Comparison of ENCODE assay signal across 12 cellular contexts in genomic region chrX:6738518-6739470, GRCh38.
DNase-seq lines count a peak whose midpoint lies in the region; ATAC-seq, FAIRE-seq and TF ChIP-seq lines count a peak whose summit lies in the region.
"Had no signal": no experiment of that assay in that cellular context is flagged by ENCODE, and none has a peak within 500 bp of the region (broad histone marks: within the 10 kb centered on the region; RNA-seq: fewer than 3 reads in every experiment).

No MANE protein-coding gene starts in this region.

- no peaks in the 10 kb centered on the region for H3K36me3 Mint-ChIP-seq in activated T-helper 1 cell treated with anti-CD3 and anti-CD28 coated beads, Interleukin-12 subunit alpha, Interleukin-12 subunit beta, Interleukin-2, Interleukin-4 antibody, amounts not matched to agents 30 ng/mL and 10 ng/mL and 1 ng/mL, durations not matched to agents 14 hours and 24 hours and 36 hours (ENCODE audit: low read depth)
- H3K36me3 Mint-ChIP-seq in progenitor cell of endocrine pancreas (ENCODE audit: insufficient read depth), result no peaks in the 10 kb centered on the region
- no peaks in the 10 kb centered on the region for H3K36me3 Mint-ChIP-seq in activated CD8-positive, alpha-beta memory T cell treated with anti-CD3 and anti-CD28 coated beads, Interleukin-2, amount 10 ng/mL, durations not matched to agents 7 days and 5 days

- H3K9me3 Mint-ChIP-seq in activated T-helper 1 cell treated with anti-CD3 and anti-CD28 coated beads, Interleukin-12 subunit alpha, Interleukin-12 subunit beta, Interleukin-2, Interleukin-4 antibody, amounts not matched to agents 30 ng/mL and 10 ng/mL and 1 ng/mL, durations not matched to agents 14 hours and 24 hours and 36 hours, result no peaks in the 10 kb centered on the region
- no peaks in the 10 kb centered on the region for H3K9me3 Mint-ChIP-seq in progenitor cell of endocrine pancreas (ENCODE audit: low read depth)
- H3K9me3 Mint-ChIP-seq in activated CD8-positive, alpha-beta memory T cell treated with anti-CD3 and anti-CD28 coated beads, Interleukin-2, amount 10 ng/mL, durations not matched to agents 7 days and 5 days (ENCODE audit: low read depth), result no peaks in the 10 kb centered on the region

- peaks cover 6% of the 10 kb centered on the region for H3K4me1 Mint-ChIP-seq in activated T-helper 1 cell treated with anti-CD3 and anti-CD28 coated beads, Interleukin-12 subunit alpha, Interleukin-12 subunit beta, Interleukin-2, Interleukin-4 antibody, amounts not matched to agents 30 ng/mL and 10 ng/mL and 1 ng/mL, durations not matched to agents 14 hours and 24 hours and 36 hours (ENCODE audit: low read depth)
- H3K4me1 Mint-ChIP-seq in progenitor cell of endocrine pancreas (ENCODE audit: low read depth), result no peaks in the 10 kb centered on the region
- H3K4me1 Mint-ChIP-seq in activated CD8-positive, alpha-beta memory T cell treated with anti-CD3 and anti-CD28 coated beads, Interleukin-2, amount 10 ng/mL, durations not matched to agents 7 days and 5 days, result no peaks in the 10 kb centered on the region

- peak overlapping the region; percentile 68 for H3K27ac Mint-ChIP-seq in activated T-helper 1 cell treated with anti-CD3 and anti-CD28 coated beads, Interleukin-12 subunit alpha, Interleukin-12 subunit beta, Interleukin-2, Interleukin-4 antibody, amounts not matched to agents 30 ng/mL and 10 ng/mL and 1 ng/mL, durations not matched to agents 14 hours and 24 hours and 36 hours
- H3K27ac Mint-ChIP-seq in progenitor cell of endocrine pancreas, result no peak overlapping the region
- H3K27ac Mint-ChIP-seq in activated CD8-positive, alpha-beta memory T cell treated with anti-CD3 and anti-CD28 coated beads, Interleukin-2, amount 10 ng/mL, durations not matched to agents 7 days and 5 days, result no peak overlapping the region

- intact Hi-C loops in activated T-helper 1 cell treated with anti-CD3 and anti-CD28 coated beads, Interleukin-12 subunit alpha, Interleukin-12 subunit beta, Interleukin-2, Interleukin-4 antibody, amounts not matched to agents 30 ng/mL and 10 ng/mL and 1 ng/mL, durations not matched to agents 14 hours and 24 hours and 36 hours (cut with micrococcal nuclease), result no loop called here

- peak; percentile 96 for ATAC-seq in HG03066 (IDR thresholded peaks at IDR 0.05; ENCODE audit: low read depth, unreplicated experiment)
- ATAC-seq in activated CD8-positive, alpha-beta memory T cell treated with anti-CD3 and anti-CD28 coated beads, Interleukin-2, amount 10 ng/mL, durations not matched to agents 7 days and 5 days, result no peak
- ATAC-seq: sciatic nerve had no signal

- DNase-seq in GM18507 (ENCODE audit: extremely low spot score, insufficient read length, low read depth), result peak; percentile 4
- DNase-seq in GM20000 (ENCODE audit: low spot score), result peak; percentile 33
- DNase-seq in activated T-helper 1 cell treated with anti-CD3 and anti-CD28 coated beads, Interleukin-12 subunit alpha, Interleukin-12 subunit beta, Interleukin-2, Interleukin-4 antibody, amounts not matched to agents 30 ng/mL and 10 ng/mL and 1 ng/mL, durations not matched to agents 14 hours and 24 hours and 36 hours (ENCODE audit: low spot score), result no peak
- no peak for DNase-seq in stimulated activated CD4-positive, alpha-beta T cell treated with anti-CD3 and anti-CD28 coated beads, Interleukin-1b, Interleukin-23, amount 100 ng/mL, for 48 hours
- DNase-seq in progenitor cell of endocrine pancreas (ENCODE audit: low spot score, unreplicated experiment), result no peak
- DNase-seq in activated CD8-positive, alpha-beta memory T cell treated with anti-CD3 and anti-CD28 coated beads, Interleukin-2, amount 10 ng/mL, durations not matched to agents 7 days and 5 days, result no peak
- DNase-seq in HT-29 (ENCODE audit: low spot score), result no peak
- DNase-seq: Calu3, NCI-H446 treated with DMSO at 0.1 percent for 48 hours, T-helper 9 cell had no signal

- FAIRE-seq in GM18507 (lab: Jason Lieb, UNC), result peak; percentile 100

- TF ChIP-seq CTCF in GM20000 (IDR thresholded peaks at IDR 0.05; ENCODE audit: extremely low read depth, missing control alignments) (no peak), progenitor cell of endocrine pancreas (IDR thresholded peaks at IDR 0.05; ENCODE audit: unreplicated experiment) (no peak)

- peaks cover 1% of the 10 kb centered on the region for H3K27me3 Mint-ChIP-seq in activated T-helper 1 cell treated with anti-CD3 and anti-CD28 coated beads, Interleukin-12 subunit alpha, Interleukin-12 subunit beta, Interleukin-2, Interleukin-4 antibody, amounts not matched to agents 30 ng/mL and 10 ng/mL and 1 ng/mL, durations not matched to agents 14 hours and 24 hours and 36 hours (ENCODE audit: insufficient read depth)
- H3K27me3 Mint-ChIP-seq in progenitor cell of endocrine pancreas, result no peaks in the 10 kb centered on the region
- H3K27me3 Mint-ChIP-seq in activated CD8-positive, alpha-beta memory T cell treated with anti-CD3 and anti-CD28 coated beads, Interleukin-2, amount 10 ng/mL, durations not matched to agents 7 days and 5 days, result no peaks in the 10 kb centered on the region

- CTCF ChIA-PET in activated CD8-positive, alpha-beta memory T cell treated with anti-CD3 and anti-CD28 coated beads, Interleukin-2, amount 10 ng/mL, durations not matched to agents 7 days and 5 days (lab: Charles Lee), result no interaction called here

- no peak overlapping the region for H3K4me3 Mint-ChIP-seq in activated T-helper 1 cell treated with anti-CD3 and anti-CD28 coated beads, Interleukin-12 subunit alpha, Interleukin-12 subunit beta, Interleukin-2, Interleukin-4 antibody, amounts not matched to agents 30 ng/mL and 10 ng/mL and 1 ng/mL, durations not matched to agents 14 hours and 24 hours and 36 hours
- no peak overlapping the region for H3K4me3 Mint-ChIP-seq in progenitor cell of endocrine pancreas (ENCODE audit: low read depth)
- no peak overlapping the region for H3K4me3 Mint-ChIP-seq in activated CD8-positive, alpha-beta memory T cell treated with anti-CD3 and anti-CD28 coated beads, Interleukin-2, amount 10 ng/mL, durations not matched to agents 7 days and 5 days

Comparison
In these comparisons a context has a peak if more than half of its experiments do, and no peak if none do; other contexts are left out.
1. DNase-seq: peak in GM18507 (single experiment) and GM20000 (single experiment); none in activated T-helper 1 cell treated with anti-CD3 and anti-CD28 coated beads, Interleukin-12 subunit alpha, Interleukin-12 subunit beta, Interleukin-2, Interleukin-4 antibody, amounts not matched to agents 30 ng/mL and 10 ng/mL and 1 ng/mL, durations not matched to agents 14 hours and 24 hours and 36 hours (single experiment), stimulated activated CD4-positive, alpha-beta T cell treated with anti-CD3 and anti-CD28 coated beads, Interleukin-1b, Interleukin-23, amount 100 ng/mL, for 48 hours (single experiment), progenitor cell of endocrine pancreas (single experiment), activated CD8-positive, alpha-beta memory T cell treated with anti-CD3 and anti-CD28 coated beads, Interleukin-2, amount 10 ng/mL, durations not matched to agents 7 days and 5 days (single experiment) and HT-29 (single experiment).